Comparison of ENCODE assay signal across 8 cellular contexts in genomic region chrX:45769919-45770582, GRCh38.
DNase-seq lines count a peak whose midpoint lies in the region; ATAC-seq and TF ChIP-seq lines count a peak whose summit lies in the region.

No MANE protein-coding gene starts in this region.

- TF ChIP-seq POLR2A in spleen (IDR thresholded peaks at IDR 0.05): peak in 1 of 3 donors; percentile 25

- DNase-seq in stimulated activated CD4-positive, alpha-beta T cell treated with anti-CD3 and anti-CD28 coated beads, Interleukin-12 subunit alpha, Interleukin-12 subunit beta, amount 100 ng/mL, for 4 hours: peak; percentile 32
- DNase-seq in stimulated activated CD4-positive, alpha-beta T cell treated with anti-CD3 and anti-CD28 coated beads, Interleukin-2, amount 100 ng/mL, for 48 hours: no peak
- peak; percentile 91 for DNase-seq in NOMO-1 treated with dmso at 0.1 percent for 144 hours (lab: John Stamatoyannopoulos, UW; ENCODE audit: unreplicated experiment)
- peak; percentile 48 for DNase-seq in amniotic stem cell (lab: John Stamatoyannopoulos, UW)
- DNase-seq in iPS-NIHi7 (ENCODE audit: extremely low spot score): peak; percentile 24
- peak; percentile 86 for DNase-seq in spleen
- no peak for DNase-seq in NCI-H1417 (lab: John Stamatoyannopoulos, UW)

- ATAC-seq in HG02623 (IDR thresholded peaks at IDR 0.05; ENCODE audit: unreplicated experiment): peak; percentile 85

- TF ChIP-seq CTCF in spleen (IDR thresholded peaks at IDR 0.05 in 8 of 11, conservative IDR thresholded peaks at IDR 0.05 in 3 of 11): no peak

- H3K27ac ChIP-seq in spleen: peak overlapping the region; percentile 69 to 88 (median 86)

- peak overlapping the region in 7 of 8 donors; percentile 33 to 65 (median 35) for H3K4me3 ChIP-seq in spleen

- 0 to 38% (median 1%) methylated on average over 9 to 13 of the region's 13 CpGs for WGBS in spleen, 5 donors

- H3K27me3 ChIP-seq in spleen (replicated peaks in 1 of 7): peaks cover 0 to 12% (median 0%) of the 10 kb centered on the region in 7 donors

- H3K9me3 ChIP-seq in spleen: no peaks in the 10 kb centered on the region

- no peaks in the 10 kb centered on the region for H3K36me3 ChIP-seq in spleen

- intact Hi-C loops in spleen (cut with DNase I; ENCODE audit: low total_unique reads): no loop called here

- peaks cover 15 to 67% (median 31%) of the 10 kb centered on the region in 6 donors for H3K4me1 ChIP-seq in spleen

Comparison
In these comparisons a context has a peak if more than half of its experiments do, and no peak if none do; other contexts are left out.
1. DNase-seq: peak in stimulated activated CD4-positive, alpha-beta T cell treated with anti-CD3 and anti-CD28 coated beads, Interleukin-12 subunit alpha, Interleukin-12 subunit beta, amount 100 ng/mL, for 4 hours (single experiment), NOMO-1 treated with dmso at 0.1 percent for 144 hours (single experiment), amniotic stem cell (single experiment), iPS-NIHi7 (single experiment) and spleen (single experiment); none in stimulated activated CD4-positive, alpha-beta T cell treated with anti-CD3 and anti-CD28 coated beads, Interleukin-2, amount 100 ng/mL, for 48 hours (0 of 2) and NCI-H1417 (0 of 3).